In genomic region chr9:71980266-71981018, GRCh38 we compare ENCODE assay signal across 18 cellular contexts.
"Had no signal": no experiment of that assay in that cellular context is flagged by ENCODE, and none has a peak within 500 bp of the region (broad histone marks: within the 10 kb centered on the region; RNA-seq: fewer than 3 reads in every experiment).

No MANE protein-coding gene starts in this region.

- H3K4me1 ChIP-seq: tibial nerve, vagina had no signal

- H3K4me3 ChIP-seq: colonic mucosa, esophagus muscularis mucosa, tibial nerve, vagina had no signal

- H3K27ac ChIP-seq: colonic mucosa, esophagus muscularis mucosa, tibial nerve, vagina had no signal

- H3K9me3 ChIP-seq: colonic mucosa, esophagus muscularis mucosa, tibial nerve, vagina had no signal

- H3K27me3 ChIP-seq: colonic mucosa, esophagus muscularis mucosa, tibial nerve, vagina had no signal

- ATAC-seq: activated CD8-positive, alpha-beta T cell treated with anti-CD3 and anti-CD28 coated beads for 36 hours; activated naive CD4-positive, alpha-beta T cell treated with anti-CD3 and anti-CD28 coated beads, Interleukin-2, amount 50 U/mL, for 72 hours; natural killer cell treated with Interleukin-12 subunit alpha and Interleukin-12 subunit beta and Interleukin-15 and Interleukin-18, amount 100 ng/mL, for 72 hours had no signal

- DNase-seq: activated CD4-positive, alpha-beta T cell treated with anti-CD3 and anti-CD28 coated beads for 48 hours; activated CD8-positive, alpha-beta T cell treated with anti-CD3 and anti-CD28 coated beads for 36 hours; activated gamma-delta T cell; activated T-cell treated with anti-CD3 and anti-CD28 coated beads, Interleukin-2, amount 50 U/mL, for 48 hours; colonic mucosa; glutamatergic neuron; immature natural killer cell; right cardiac atrium; small intestine; stimulated activated CD4-positive, alpha-beta T cell treated with anti-CD3 and anti-CD28 coated beads, Interleukin-4, amount 100 ng/mL, for 24 hours; stimulated activated naive CD4-positive, alpha-beta T cell treated with Interleukin-2 at 50 U/mL for 16 hours; substantia nigra; T-helper 2 cell had no signal

- H3K36me3 ChIP-seq: colonic mucosa, vagina had no signal
